ENCODE assay signal across 8 cellular contexts in genomic region chr16:72561-73537, GRCh38. TPM values are rescaled to one million over a fixed set of nuclear protein-coding genes. Genes with fewer than 3 reads are reported as not detected.
DNase-seq lines count a peak whose midpoint lies in the region; ATAC-seq, FAIRE-seq and TF ChIP-seq lines count a peak whose summit lies in the region.

Gene RHBDF1 (minus strand): TSS chr16:72631. CDS start chr16:65015, 7,616 bp downstream.

- no peak for TF ChIP-seq CTCF in cardiac fibroblast (IDR thresholded peaks at IDR 0.05; ENCODE audit: low read depth, low read length)
- no peak for TF ChIP-seq CTCF in keratinocyte (optimal IDR thresholded peaks at IDR 0.05 in 1 of 3, IDR thresholded peaks at IDR 0.05 in 1 of 3, conservative IDR thresholded peaks at IDR 0.05 in 1 of 3; ENCODE audit: extremely low read depth in 1 of 3, insufficient read depth in 2 of 3, low read length in 3 of 3)

- peak within 1 kb of the TSS; percentile 89 for H3K4me2 ChIP-seq in keratinocyte (ENCODE audit: control insufficient read depth, extremely low read depth, insufficient read depth, low read depth, low read length)

- no peak for ATAC-seq in GM19351 (IDR thresholded peaks at IDR 0.05; ENCODE audit: unreplicated experiment)
- no peak for ATAC-seq in GM19324 (IDR thresholded peaks at IDR 0.05; ENCODE audit: low FRiP score, unreplicated experiment)

- H3K27ac ChIP-seq in keratinocyte (ENCODE audit: control insufficient read depth, insufficient read depth, low read length), result peak within 1 kb of the TSS; percentile 74

- H3K79me2 ChIP-seq in keratinocyte (ENCODE audit: control insufficient read depth, insufficient read depth, low read length), result peaks cover 22% of the 10 kb centered on the region

- DNase-seq in EL (peak; percentile 66), MV-4-11 (lab: John Stamatoyannopoulos, UW) (peak; percentile 33), cardiac fibroblast (ENCODE audit: low read depth in 2 of 2) (peak; percentile 58 to 70), keratinocyte (ENCODE audit: low read depth, low spot score) (no peak), T-helper 9 cell (no peak)
- peak; percentile 51 for DNase-seq in stimulated activated CD8-positive, alpha-beta memory T cell treated with anti-CD3 and anti-CD28 coated beads, Interleukin-4, amount 100 ng/mL, for 48 hours

- H2AFZ ChIP-seq in keratinocyte (ENCODE audit: control insufficient read depth, low read length), result peak within 1 kb of the TSS; percentile 16

- dilution Hi-C loops in keratinocyte (cut with MboI; ENCODE audit: extremely low pct_ligation_motif_present, low sequenced_read_pairs), result no loop called here

- peak; percentile 75 for FAIRE-seq in keratinocyte (lab: Jason Lieb, UNC)

- H3K9me1 ChIP-seq in keratinocyte (ENCODE audit: control insufficient read depth, extremely low read depth, insufficient read depth, low read length), result peaks cover 4% of the 10 kb centered on the region

- no peaks in the 10 kb centered on the region for H3K9me3 ChIP-seq in keratinocyte (ENCODE audit: control insufficient read depth, low read depth, low read length)

- no peaks in the 10 kb centered on the region for H4K20me1 ChIP-seq in keratinocyte (ENCODE audit: control insufficient read depth, extremely low read depth, insufficient read depth, low read length)

- peak within 1 kb of the TSS; percentile 85 for H3K9ac ChIP-seq in keratinocyte (ENCODE audit: control insufficient read depth, extremely low read depth, insufficient read depth, low read length)

- H3K4me3 ChIP-seq in cardiac fibroblast (replicated peaks in 1 of 2; ENCODE audit: low read depth in 2 of 2, low read length in 2 of 2), result peak within 1 kb of the TSS; percentile 70 to 73
- H3K4me3 ChIP-seq in keratinocyte (ENCODE audit: control insufficient read depth in 2 of 3, extremely low read depth in 1 of 3, insufficient read depth in 2 of 3, low read depth in 1 of 3, low read length in 3 of 3), result peak within 1 kb of the TSS; percentile 65 to 84 (median 83)

- peaks cover 40% of the 10 kb centered on the region for H3K4me1 ChIP-seq in keratinocyte (ENCODE audit: control insufficient read depth, extremely low read depth, insufficient read depth, low read length)

- peaks cover 2 to 3% of the 10 kb centered on the region in 2 experiments for H3K36me3 ChIP-seq in keratinocyte (ENCODE audit: control insufficient read depth in 2 of 2, extremely low read depth in 1 of 2, insufficient read depth in 2 of 2, low read length in 2 of 2)

- no peaks in the 10 kb centered on the region for H3K27me3 ChIP-seq in keratinocyte (ENCODE audit: control insufficient read depth, extremely low read depth, insufficient read depth, low read length)

RNA-seq across cellular contexts. Expression of gene RHBDF1, which starts in this region (rescaled TPM):
- polyA plus RNA-seq in keratinocyte, result 20.4 to 37.2 TPM (median 24.0 TPM) in 3 replicates
- 19.4 TPM for polyA plus RNA-seq in keratinocyte (2011; ENCODE audit: low read depth)
- polyA plus RNA-seq in keratinocyte (2011; cell fraction: cytosol; rRNA removed), result 12.2 and 16.8 TPM in 2 replicates
- 131 and 171 TPM in 2 replicates for polyA plus RNA-seq in keratinocyte (2011; cell fraction: nucleus; rRNA removed)
- 21.9 and 26.9 TPM in 2 replicates for polyA plus RNA-seq in keratinocyte (2012; ENCODE audit: low replicate concordance)
- 25.4 to 87.6 TPM (median 34.0 TPM) in 3 replicates for polyA minus RNA-seq in keratinocyte
- 21.1 TPM for polyA minus RNA-seq in keratinocyte (2011; cell fraction: cytosol; rRNA and poly(A)+ RNA removed)
- 34.8 and 35.9 TPM in 2 replicates for polyA minus RNA-seq in keratinocyte (2011; cell fraction: nucleus; rRNA and poly(A)+ RNA removed)

Comparison
In these comparisons a context has a peak if more than half of its experiments do, and no peak if none do; other contexts are left out.
1. DNase-seq: peak in EL (single experiment), MV-4-11 (single experiment), cardiac fibroblast (2 of 2) and stimulated activated CD8-positive, alpha-beta memory T cell treated with anti-CD3 and anti-CD28 coated beads, Interleukin-4, amount 100 ng/mL, for 48 hours (single experiment); none in keratinocyte (single experiment) and T-helper 9 cell (single experiment).